Comparison of ENCODE assay signal across 23 cellular contexts in genomic region chr20:13313201-13313600, GRCh38.
"Had no signal": no experiment of that assay in that cellular context is flagged by ENCODE, and none has a peak within 500 bp of the region (broad histone marks: within the 10 kb centered on the region; RNA-seq: fewer than 3 reads in every experiment).

No MANE protein-coding gene starts in this region.

- H3K4me2 ChIP-seq: neural progenitor cell had no signal

- H3K27ac Mint-ChIP-seq: naive B cell; natural killer cell treated with Interleukin-12 subunit alpha and Interleukin-12 subunit beta and Interleukin-15 and Interleukin-18, amount 100 ng/mL, for 72 hours; neural progenitor cell; progenitor cell of endocrine pancreas; stimulated activated memory B cell treated with anti-CD40 and anti-IgM and Interleukin-4, amounts not matched to agents 10 μg/mL and 1 μg/mL and 100 μg/mL, for 72 hours had no signal

- H3K36me3 ChIP-seq: neural progenitor cell, sigmoid colon, thoracic aorta, tibial nerve, vagina had no signal

- H3K4me1 Mint-ChIP-seq: naive B cell; stimulated activated memory B cell treated with anti-CD40 and anti-IgM and Interleukin-4, amounts not matched to agents 10 μg/mL and 1 μg/mL and 100 μg/mL, for 72 hours had no signal

- H3K4me3 ChIP-seq: dorsolateral prefrontal cortex, mucosa of descending colon, neural progenitor cell, sigmoid colon, thoracic aorta, tibial nerve, vagina had no signal

- H3K9me3 ChIP-seq: sigmoid colon, thoracic aorta, vagina had no signal

- H3K79me2 ChIP-seq: parathyroid adenoma had no signal

- ATAC-seq: left lobe of liver; mucosa of descending colon; natural killer cell treated with Interleukin-12 subunit alpha and Interleukin-12 subunit beta and Interleukin-15 and Interleukin-18, amount 100 ng/mL, for 72 hours had no signal

- H2AFZ ChIP-seq: neural progenitor cell, parathyroid adenoma had no signal

- H3K36me3 Mint-ChIP-seq: natural killer cell treated with Interleukin-12 subunit alpha and Interleukin-12 subunit beta and Interleukin-15 and Interleukin-18, amount 100 ng/mL, for 72 hours; neural progenitor cell; stimulated activated memory B cell treated with anti-CD40 and anti-IgM and Interleukin-4, amounts not matched to agents 10 μg/mL and 1 μg/mL and 100 μg/mL, for 72 hours had no signal

- FAIRE-seq: colon, frontal cortex, keratinocyte had no signal

- H3K4me3 Mint-ChIP-seq: mesothelial cell of epicardium; naive B cell; natural killer cell treated with Interleukin-12 subunit alpha and Interleukin-12 subunit beta and Interleukin-15 and Interleukin-18, amount 100 ng/mL, for 72 hours; neural progenitor cell; stimulated activated memory B cell treated with anti-CD40 and anti-IgM and Interleukin-4, amounts not matched to agents 10 μg/mL and 1 μg/mL and 100 μg/mL, for 72 hours had no signal

- H3K27ac ChIP-seq: dorsolateral prefrontal cortex, neural progenitor cell, parathyroid adenoma, sigmoid colon, thoracic aorta, tibial nerve, vagina had no signal

- DNase-seq: dorsolateral prefrontal cortex; effector CD4-positive, alpha-beta T cell; hypothalamus; mesenchymal stem cell; mucosa of descending colon; naive B cell; sigmoid colon; stimulated activated CD4-positive, alpha-beta T cell treated with anti-CD3 and anti-CD28 coated beads, Interleukin-2, amount 100 ng/mL, for 24 hours; stimulated activated CD4-positive, alpha-beta T cell treated with anti-CD3 and anti-CD28 coated beads, Interleukin-4, amount 100 ng/mL, for 24 hours; substantia nigra had no signal

- H3K9ac ChIP-seq: neural progenitor cell, parathyroid adenoma had no signal

- H3K4me1 ChIP-seq: parathyroid adenoma, sigmoid colon, tibial nerve, vagina had no signal

- H3K27me3 ChIP-seq: dorsolateral prefrontal cortex, neural progenitor cell, sigmoid colon, tibial nerve, vagina had no signal

- H3K27me3 Mint-ChIP-seq: progenitor cell of endocrine pancreas had no signal
